ENCODE assay signal across 8 cellular contexts in genomic region chr2:138501427-138502252, GRCh38. TPM values are rescaled to one million over a fixed set of nuclear protein-coding genes. Genes with fewer than 3 reads are reported as not detected.
A peak's percentile ranks its signal among the peaks of the same experiment; 100 is the strongest.
DNase-seq lines count a peak whose midpoint lies in the region; ATAC-seq and TF ChIP-seq lines count a peak whose summit lies in the region.

Gene SPOPL, plus strand, starts transcription at chr2:138501770. Its CDS starts 48,447 bp downstream, at chr2:138550217.

- no peaks in the 10 kb centered on the region for H3K27me3 ChIP-seq in right lobe of liver

- intact Hi-C loops in right lobe of liver (cut with DNase I) = no loop called here

- H3K4me1 ChIP-seq in right lobe of liver = peaks cover 0 to 32% (median 14%) of the 10 kb centered on the region in 4 donors

- WGBS in right lobe of liver (ENCODE audit: insufficient coverage, low coverage, low lambda C conversion rate, missing lambda C conversion rate) = 0% methylated on average over 10 of the region's 86 CpGs

- TF ChIP-seq CTCF in C4-2B (conservative IDR thresholded peaks at IDR 0.05) (peak; percentile 30), right lobe of liver (IDR thresholded peaks at IDR 0.05) (peak; percentile 25 to 37 (median 34))

- H3K9me3 ChIP-seq in right lobe of liver = no peaks in the 10 kb centered on the region

- DNase-seq in NCI-H526 treated with DMSO at 0.1 percent for 48 hours (lab: John Stamatoyannopoulos, UW) = peak; percentile 83
- DNase-seq in activated CD4-positive, alpha-beta T cell treated with anti-CD3 and anti-CD28 coated beads, Interleukin-2, amount 50 U/mL, for 4 hours = peak; percentile 71 to 78
- peak; percentile 93 for DNase-seq in dermis blood vessel endothelial cell
- DNase-seq in right lobe of liver = peak; percentile 95 to 96 (median 95)
- peak; percentile 81 to 89 for DNase-seq in stimulated activated CD4-positive, alpha-beta T cell treated with anti-CD3 and anti-CD28 coated beads, Interleukin-4, amount 100 ng/mL, for 4 hours

- peak within 1 kb of the TSS; percentile 81 for H3K27ac ChIP-seq in C4-2B
- H3K27ac ChIP-seq in right lobe of liver = peak within 1 kb of the TSS; percentile 82 to 93 (median 90)

- H3K36me3 ChIP-seq in right lobe of liver = no peaks in the 10 kb centered on the region

- H3K4me3 ChIP-seq in right lobe of liver = peak within 1 kb of the TSS; percentile 87 to 95 (median 91)

- peak; percentile 88 for ATAC-seq in GM19324 (IDR thresholded peaks at IDR 0.05; ENCODE audit: low FRiP score, unreplicated experiment)
- ATAC-seq in HG03460 (IDR thresholded peaks at IDR 0.05; ENCODE audit: unreplicated experiment) = peak; percentile 73
- peak; percentile 87 to 96 (median 93) for ATAC-seq in right lobe of liver

- peak; percentile 91 for TF ChIP-seq POLR2A in right lobe of liver (IDR thresholded peaks at IDR 0.05)

RNA-seq across cellular contexts. Expression of gene SPOPL, which starts in this region (rescaled TPM):
- total RNA-seq in dermis blood vessel endothelial cell (17.9 and 20.2 TPM in 2 replicates), right lobe of liver (10 to 100 TPM; 10.6 to 14.8 (median 12.3) TPM)

Comparison
In these comparisons a context has a peak if more than half of its experiments do, and no peak if none do; other contexts are left out.
1. Peak in every context shown above with its lines: DNase-seq, ATAC-seq, H3K4me3 ChIP-seq and H3K27ac ChIP-seq.